Comparison of ENCODE assay signal across 9 cellular contexts in the genomic region with DNA sequence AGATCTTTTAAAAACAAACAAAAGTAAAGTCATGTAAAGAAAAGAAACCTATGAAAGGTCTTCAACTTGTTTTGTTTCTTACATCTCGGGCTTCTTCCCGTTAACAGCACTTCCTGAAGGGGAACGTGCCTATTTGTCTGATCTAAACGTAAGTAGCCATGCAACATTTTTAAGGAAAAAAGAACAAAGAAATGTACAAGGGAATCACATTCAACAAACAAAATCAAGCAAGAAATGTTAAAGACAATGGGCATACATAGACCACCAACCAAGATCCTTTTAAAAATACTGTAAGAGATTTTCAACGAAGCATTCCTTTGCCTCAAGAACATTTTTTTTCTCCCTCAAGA.
A peak's percentile ranks its signal among the peaks of the same experiment; 100 is the strongest.
DNase-seq lines count a peak whose midpoint lies in the region; ATAC-seq, FAIRE-seq and TF ChIP-seq lines count a peak whose summit lies in the region.
"Had no signal": no experiment of that assay in that cellular context is flagged by ENCODE, and none has a peak within 500 bp of the region (broad histone marks: within the 10 kb centered on the region; RNA-seq: fewer than 3 reads in every experiment).

No MANE protein-coding gene starts in this region.

- peaks cover under 1% of the 10 kb centered on the region for H3K27me3 Mint-ChIP-seq in CD4-positive, alpha-beta T cell
- H3K27me3 Mint-ChIP-seq in natural killer cell (ENCODE audit: low read depth in 2 of 2): peaks cover 6 to 10% of the 10 kb centered on the region in 2 donors

- no peak overlapping the region for H3K9ac ChIP-seq in KMS-11

- no peak for FAIRE-seq in bronchial epithelial cell (lab: Jason Lieb, UNC)

- no peaks in the 10 kb centered on the region for H3K9me3 Mint-ChIP-seq in CD4-positive, alpha-beta T cell
- no peaks in the 10 kb centered on the region for H3K9me3 Mint-ChIP-seq in natural killer cell

- CTCF ChIA-PET in CD4-positive, alpha-beta T cell (lab: Charles Lee): no interaction called here

- peaks cover 12% of the 10 kb centered on the region for H3K4me1 Mint-ChIP-seq in CD4-positive, alpha-beta T cell (ENCODE audit: low read depth)
- H3K4me1 Mint-ChIP-seq in natural killer cell: peaks cover 12% of the 10 kb centered on the region in 2 donors

- peak overlapping the region; percentile 60 for H3K27ac Mint-ChIP-seq in CD4-positive, alpha-beta T cell
- H3K27ac Mint-ChIP-seq in natural killer cell: peak overlapping the region; percentile 59 to 69

- peak overlapping the region; percentile 23; the same call in 1 of the 2 replicates for H2AFZ ChIP-seq in KMS-11 (ENCODE audit: low read depth)

- H3K27me3 ChIP-seq in CD4-positive, alpha-beta T cell (ENCODE audit: control insufficient read depth, insufficient read depth, low read length): no peaks in the 10 kb centered on the region
- no peaks in the 10 kb centered on the region for H3K27me3 ChIP-seq in KMS-11 (ENCODE audit: insufficient read depth, low read depth)
- no peaks in the 10 kb centered on the region for H3K27me3 ChIP-seq in bronchial epithelial cell (ENCODE audit: control insufficient read depth, insufficient read depth, low read length)

- no peaks in the 10 kb centered on the region for H3K4me1 ChIP-seq in KMS-11 (ENCODE audit: low read depth, poor library complexity, severe bottlenecking)

- intact Hi-C loops in CD4-positive, alpha-beta T cell (cut with DNase I, micrococcal nuclease): no loop called here
- intact Hi-C loops in natural killer cell (cut with micrococcal nuclease): no loop called here

- no peaks in the 10 kb centered on the region for H4K20me1 ChIP-seq in KMS-11 (ENCODE audit: insufficient read depth)

- H3K36me3 ChIP-seq in KMS-11 (ENCODE audit: insufficient read depth): no peaks in the 10 kb centered on the region
- no peaks in the 10 kb centered on the region for H3K36me3 ChIP-seq in bronchial epithelial cell (ENCODE audit: control insufficient read depth, insufficient read depth, low read length)

- no peaks in the 10 kb centered on the region for H3K79me2 ChIP-seq in KMS-11 (ENCODE audit: insufficient read depth, low read depth)

- H3K4me3 ChIP-seq in KMS-11 (IDR thresholded peaks at IDR 0.05; ENCODE audit: insufficient read depth, low read depth, low read length) (no peak overlapping the region), bronchial epithelial cell (ENCODE audit: low read depth, low read length) (peak overlapping the region; percentile 23)

- POLR2A ChIA-PET in CD4-positive, alpha-beta T cell (lab: Charles Lee): no interaction called here

- H3K27ac ChIP-seq in CD4-positive, alpha-beta T cell (ENCODE audit: low read depth, low read length): no peak overlapping the region
- no peak overlapping the region for H3K27ac ChIP-seq in KMS-11

- TF ChIP-seq CTCF in CD4-positive, alpha-beta T cell (IDR thresholded peaks at IDR 0.05): no peak
- no peak for TF ChIP-seq CTCF in KMS-11 (conservative IDR thresholded peaks at IDR 0.05; ENCODE audit: low read depth, low read length)
- TF ChIP-seq CTCF in bronchial epithelial cell (IDR thresholded peaks at IDR 0.05; ENCODE audit: insufficient read depth, low read length, severe bottlenecking): no peak
- TF ChIP-seq CTCF in natural killer cell (IDR thresholded peaks at IDR 0.05): no peak

- H3K36me3 Mint-ChIP-seq in CD4-positive, alpha-beta T cell (ENCODE audit: low read depth): no peaks in the 10 kb centered on the region
- no peaks in the 10 kb centered on the region for H3K36me3 Mint-ChIP-seq in natural killer cell

- no peak for ATAC-seq in CD4-positive, alpha-beta T cell (ENCODE audit: poor library complexity)
- no peak for ATAC-seq in natural killer cell
- no peak for ATAC-seq in activated CD4-positive, CD25-positive, alpha-beta regulatory T cell treated with anti-CD3 and anti-CD28 coated beads, Interleukin-2, amount 50 U/mL, for 24 hours
- ATAC-seq: HCT116 had no signal

- H3K9me3 ChIP-seq in CD4-positive, alpha-beta T cell (ENCODE audit: control insufficient read depth, low read length): no peaks in the 10 kb centered on the region

- peak overlapping the region; percentile 3; the same call in 1 of the 2 replicates for H3K4me2 ChIP-seq in KMS-11

- no peak for DNase-seq in CD4-positive, alpha-beta T cell
- DNase-seq in bronchial epithelial cell (ENCODE audit: low read depth) (peak; percentile 55), natural killer cell (no peak), HuH-7.5 (ENCODE audit: low spot score) (no peak)
- no peak for DNase-seq in stimulated activated CD4-positive, alpha-beta T cell treated with anti-CD3 and anti-CD28 coated beads, Interleukin-15, amount 100 ng/mL, for 24 hours
- no peak for DNase-seq in stimulated activated CD4-positive, alpha-beta T cell treated with anti-CD3 and anti-CD28 coated beads, Interleukin-4, amount 100 ng/mL, for 4 hours

- peak overlapping the region; percentile 86 for H3K4me3 Mint-ChIP-seq in CD4-positive, alpha-beta T cell
- H3K4me3 Mint-ChIP-seq in natural killer cell: peak overlapping the region; percentile 84
